ENCODE assay signal across 8 cellular contexts in genomic region chr18:12377556-12378553, GRCh38. TPM values are rescaled to one million over a fixed set of nuclear protein-coding genes. Genes with fewer than 3 reads are reported as not detected.
DNase-seq lines count a peak whose midpoint lies in the region; ATAC-seq, FAIRE-seq and TF ChIP-seq lines count a peak whose summit lies in the region.

No MANE protein-coding gene starts in this region.

- H3K9me3 ChIP-seq in PC-3 (ENCODE audit: low read length) (no peaks in the 10 kb centered on the region), endothelial cell of umbilical vein (replicated peaks; ENCODE audit: control insufficient read depth, insufficient read depth, low read length) (no peaks in the 10 kb centered on the region), pancreas (no peaks in the 10 kb centered on the region)

- peak; percentile 75 for TF ChIP-seq POLR2A in endothelial cell of umbilical vein (IDR thresholded peaks at IDR 0.05; ENCODE audit: low read depth, low read length)

- H3K4me3 ChIP-seq in PC-3 (ENCODE audit: low read length) (peak overlapping the region; percentile 76), endothelial cell of umbilical vein (replicated peaks in 1 of 3; ENCODE audit: insufficient read depth in 1 of 3, low read depth in 1 of 3, low read length in 3 of 3) (peak overlapping the region; percentile 47 to 85 (median 72)), pancreas (peak overlapping the region; percentile 48 to 77 (median 68))

- TF ChIP-seq CTCF in PC-3 (conservative IDR thresholded peaks at IDR 0.05; ENCODE audit: low read depth, low read length) (no peak), endothelial cell of umbilical vein (IDR thresholded peaks at IDR 0.05; ENCODE audit: extremely low read depth in 1 of 2, insufficient read depth in 1 of 2, low read depth in 1 of 2, low read length in 2 of 2) (peak; percentile 22 to 48), pancreas (IDR thresholded peaks at IDR 0.05) (peak in 2 of 4 donors; percentile 9 to 11), GM20000 (IDR thresholded peaks at IDR 0.05; ENCODE audit: extremely low read depth, missing control alignments) (no peak)

- no peaks in the 10 kb centered on the region for H3K9me1 ChIP-seq in endothelial cell of umbilical vein (replicated peaks; ENCODE audit: control insufficient read depth, extremely low read depth, insufficient read depth, low read length)

- H4K20me1 ChIP-seq in PC-3 (ENCODE audit: low read length) (peaks cover 35% of the 10 kb centered on the region), endothelial cell of umbilical vein (replicated peaks; ENCODE audit: control insufficient read depth, extremely low read depth, insufficient read depth, low read length) (no peaks in the 10 kb centered on the region)

- H3K79me2 ChIP-seq in PC-3 (ENCODE audit: low read length), result peaks cover 39% of the 10 kb centered on the region
- H3K79me2 ChIP-seq in endothelial cell of umbilical vein (ENCODE audit: control insufficient read depth, insufficient read depth, low read length), result peaks cover 37% of the 10 kb centered on the region

- H3F3A ChIP-seq in PC-3 (ENCODE audit: low read length, unreplicated experiment), result no peaks in the 10 kb centered on the region

- H3K4me1 ChIP-seq in PC-3 (ENCODE audit: insufficient read depth, low read length), result peaks cover 25% of the 10 kb centered on the region
- H3K4me1 ChIP-seq in endothelial cell of umbilical vein (ENCODE audit: control insufficient read depth, extremely low read depth, insufficient read depth, low read length), result peaks cover 9% of the 10 kb centered on the region
- peaks cover 11 to 22% (median 19%) of the 10 kb centered on the region in 3 donors for H3K4me1 ChIP-seq in pancreas

- peaks cover 3% of the 10 kb centered on the region; the same call in 1 of the 2 replicates for H3K36me3 ChIP-seq in PC-3 (ENCODE audit: low read depth, low read length)
- H3K36me3 ChIP-seq in endothelial cell of umbilical vein (ENCODE audit: control insufficient read depth in 2 of 2, extremely low read depth in 1 of 2, insufficient read depth in 2 of 2, low read length in 2 of 2), result no peaks in the 10 kb centered on the region
- no peaks in the 10 kb centered on the region for H3K36me3 ChIP-seq in pancreas

- H3K4me2 ChIP-seq in PC-3 (ENCODE audit: low read length), result peak overlapping the region; percentile 90
- H3K4me2 ChIP-seq in endothelial cell of umbilical vein (ENCODE audit: insufficient read depth, low read length), result peak overlapping the region; percentile 91

- WGBS in pancreas, 2 donors, result 8 to 9% methylated on average over 32 to 35 of the region's 35 CpGs

- ATAC-seq in GM18511 (IDR thresholded peaks at IDR 0.05; ENCODE audit: unreplicated experiment), result peak; percentile 64
- peak; percentile 49 for ATAC-seq in HG03025 (IDR thresholded peaks at IDR 0.05; ENCODE audit: low FRiP score, unreplicated experiment)
- peak; percentile 73 for ATAC-seq in PC-3
- no peak for ATAC-seq in pancreas

- CTCF ChIA-PET in PC-3 (lab: Charles Lee), result interaction anchor here (0.6 to 1.5 kb wide), 9 partner anchors 16 to 363 kb away, joined by 3 to 8 read pairs (median 4); partner anchors contain the start of gene PRELID3A
- CTCF ChIA-PET in endothelial cell of umbilical vein (lab: Charles Lee), result interaction anchor here (0.7 to 1.8 kb wide), 9 partner anchors 13 to 557 kb away, joined by 3 to 13 read pairs (median 3); partner anchors contain the start of gene TUBB6

- peak overlapping the region; percentile 42 for H3K27ac ChIP-seq in PC-3 (ENCODE audit: low read length)
- peak overlapping the region; percentile 86 for H3K27ac ChIP-seq in endothelial cell of umbilical vein (ENCODE audit: insufficient read depth, low read depth, low read length)
- H3K27ac ChIP-seq in pancreas, result peak overlapping the region; percentile 66 to 85 (median 76)

- H3K27me3 ChIP-seq in PC-3 (ENCODE audit: low read length), result no peaks in the 10 kb centered on the region
- no peaks in the 10 kb centered on the region for H3K27me3 ChIP-seq in endothelial cell of umbilical vein (ENCODE audit: control insufficient read depth in 2 of 2, insufficient read depth in 2 of 2, low read length in 2 of 2)
- no peaks in the 10 kb centered on the region for H3K27me3 ChIP-seq in pancreas

- FAIRE-seq in endothelial cell of umbilical vein (lab: Jason Lieb, UNC) (peak; percentile 96), pancreas (lab: Jason Lieb, UNC) (no peak)

- TSS peak; percentile 93 for BruUV-seq in PC-3 (replicated peaks; lab: Mats Ljungman, UMichigan)
- TSS peak; percentile 90 for BruUV-seq in endothelial cell of umbilical vein (replicated peaks; lab: Mats Ljungman, UMichigan)

- H3K9ac ChIP-seq in PC-3 (ENCODE audit: low read length), result peak overlapping the region; percentile 63
- peak overlapping the region; percentile 88 for H3K9ac ChIP-seq in endothelial cell of umbilical vein (replicated peaks; ENCODE audit: extremely low read depth, insufficient read depth, low read length)

- POLR2A ChIA-PET in PC-3 (lab: Charles Lee; ENCODE audit: unreplicated experiment) (interaction anchor here (0.5 to 1.3 kb wide), 13 partner anchors 29 to 1007 kb away, joined by 3 to 21 read pairs (median 5); partner anchors contain the start of genes PRELID3A and PTPN2), endothelial cell of umbilical vein (lab: Charles Lee) (interaction anchor here (0.6 to 1.5 kb wide), 11 partner anchors 9 to 587 kb away, joined by 3 to 8 read pairs (median 4); partner anchors contain the start of genes PRELID3A, PTPN2, SEH1L and TUBB6)

- intact Hi-C loops in PC-3 (cut with micrococcal nuclease) (loop anchor here (2.0 to 10.0 kb wide), 4 partner anchors 41 to 569 kb away; partner anchors contain the start of genes IMPA2 and SEH1L), endothelial cell of umbilical vein (cut with micrococcal nuclease) (loop anchor here (1.0 to 5.0 kb wide), 5 partner anchors 70 to 569 kb away; partner anchors contain the start of genes CEP76, SPIRE1 and TUBB6), pancreas (cut with DNase I) (no loop called here)

- dilution Hi-C loops in endothelial cell of umbilical vein (cut with MboI; ENCODE audit: extremely low pct_ligation_motif_present, low sequenced_read_pairs), result no loop called here

- peak; percentile 89 for DNase-seq in 8988T
- no peak for DNase-seq in PC-3
- no peak for DNase-seq in endothelial cell of umbilical vein (ENCODE audit: low read depth, low spot score)
- DNase-seq in pancreas, result no peak
- no peak for DNase-seq in activated CD4-positive, CD25-positive, alpha-beta regulatory T cell treated with anti-CD3 and anti-CD28 coated beads, Interleukin-2, amount 50 U/mL, for 72 hours
- no peak for DNase-seq in GM20000 (ENCODE audit: low spot score)

- no peaks in the 10 kb centered on the region for H3K9me2 ChIP-seq in PC-3 (replicated peaks; ENCODE audit: low read length)

- H2AFZ ChIP-seq in PC-3 (ENCODE audit: low read length) (peak overlapping the region; percentile 92), endothelial cell of umbilical vein (ENCODE audit: low read depth, low read length) (peak overlapping the region; percentile 97)

TF ChIP-seq in endothelial cell of umbilical vein, 7 proteins besides CTCF, POLR2A, EP300 and RAD21:
- TF ChIP-seq JUN (IDR thresholded peaks at IDR 0.05; ENCODE audit: borderline replicate concordance, insufficient read depth, insufficient read length, low read depth) (no peak), POLR2AphosphoS5 (IDR thresholded peaks at IDR 0.05; ENCODE audit: insufficient read depth, low read depth, low read length) (peak; percentile 62), MYC (IDR thresholded peaks at IDR 0.05; ENCODE audit: low read depth, low read length) (no peak), GATA2 (IDR thresholded peaks at IDR 0.05; ENCODE audit: insufficient read depth, insufficient read length, low read depth, low read length) (no peak), FOS (IDR thresholded peaks at IDR 0.05; ENCODE audit: borderline replicate concordance, insufficient read depth, low read length) (peak; percentile 38), EZH2 (IDR thresholded peaks at IDR 0.05; ENCODE audit: borderline replicate concordance, low read depth, low read length, severe bottlenecking) (no peak)
- TF ChIP-seq, protein P1, sequence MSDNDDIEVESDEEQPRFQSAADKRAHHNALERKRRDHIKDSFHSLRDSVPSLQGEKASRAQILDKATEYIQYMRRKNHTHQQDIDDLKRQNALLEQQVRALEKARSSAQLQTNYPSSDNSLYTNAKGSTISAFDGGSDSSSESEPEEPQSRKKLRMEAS (IDR thresholded peaks at IDR 0.05; ENCODE audit: insufficient read depth, insufficient read length), result no peak

RNA-seq across cellular contexts. Expression of gene AFG3L2, which starts 0.8 kb away (rescaled TPM):
- total RNA-seq in PC-3 (2014; rRNA removed), result 79.3 and 95.7 TPM in 2 replicates
- 40.6 and 42.4 TPM in 2 replicates for total RNA-seq in endothelial cell of umbilical vein
- polyA plus RNA-seq in endothelial cell of umbilical vein, result 15.5 and 19.3 TPM in 2 replicates
- polyA plus RNA-seq in endothelial cell of umbilical vein (2011; cell fraction: cytosol; rRNA removed), result 25.8 and 29.6 TPM in 2 replicates
- polyA plus RNA-seq in endothelial cell of umbilical vein (2011; cell fraction: nucleus; rRNA removed), result 25.6 and 35.2 TPM in 2 replicates
- 31.8 and 43.8 TPM in 2 replicates for polyA plus RNA-seq in endothelial cell of umbilical vein (2012)
- polyA minus RNA-seq in endothelial cell of umbilical vein, result 19.1 and 25.4 TPM in 2 replicates
- polyA minus RNA-seq in endothelial cell of umbilical vein (2011; cell fraction: cytosol; rRNA and poly(A)+ RNA removed), result 44.7 TPM
- 20.2 and 25.4 TPM in 2 replicates for polyA minus RNA-seq in endothelial cell of umbilical vein (2011; cell fraction: nucleus; rRNA and poly(A)+ RNA removed)
- total RNA-seq in pancreas, result 10 to 100 TPM; 22.0 to 31.1 (median 23.4) TPM
- polyA plus RNA-seq in pancreas, result 10 to 100 TPM; 13.6 to 25.8 TPM

RNA-seq across cellular contexts. Expression of gene PRELID3A, which starts 29.9 kb away (rescaled TPM):
- total RNA-seq in PC-3 (2014; rRNA removed) (9.7 and 16.5 TPM in 2 replicates), endothelial cell of umbilical vein (8.6 and 10.7 TPM in 2 replicates), pancreas (1 to 10 TPM in 2 of 6 donors, under 1 TPM in 4; 0.32 to 1.7 (median 0.78) TPM)
- polyA plus RNA-seq in endothelial cell of umbilical vein (4.3 and 5.1 TPM in 2 replicates), pancreas (1 to 10 TPM in 1 of 2 donors, under 1 TPM in 1; 0.87 to 1.1 TPM)
- polyA plus RNA-seq in endothelial cell of umbilical vein (2011; cell fraction: cytosol; rRNA removed), result 6.7 and 7.2 TPM in 2 replicates
- polyA plus RNA-seq in endothelial cell of umbilical vein (2011; cell fraction: nucleus; rRNA removed), result 26.0 and 32.8 TPM in 2 replicates
- 4.1 and 6.9 TPM in 2 replicates for polyA plus RNA-seq in endothelial cell of umbilical vein (2012)
- polyA minus RNA-seq in endothelial cell of umbilical vein, result 1.0 and 3.9 TPM in 2 replicates
- polyA minus RNA-seq in endothelial cell of umbilical vein (2011; cell fraction: cytosol; rRNA and poly(A)+ RNA removed), result 1.9 TPM
- polyA minus RNA-seq in endothelial cell of umbilical vein (2011; cell fraction: nucleus; rRNA and poly(A)+ RNA removed), result 4.2 and 5.0 TPM in 2 replicates

Comparison
In these comparisons a context has a peak if more than half of its experiments do, and no peak if none do; other contexts are left out.
1. ATAC-seq: peak in GM18511 (single experiment), HG03025 (single experiment) and PC-3 (single experiment); none in pancreas (0 of 4).
2. CTCF ChIP-seq: peak in endothelial cell of umbilical vein (2 of 2); none in PC-3 (single experiment) and GM20000 (single experiment).
3. intact Hi-C loops: an anchor here in PC-3 (2.0 to 10.0 kb wide) and endothelial cell of umbilical vein (1.0 to 5.0 kb wide); none called in pancreas.
4. Peak in every context shown above with its lines, with median percentiles within 50 percentile points of each other: H3K27ac ChIP-seq and H3K4me3 ChIP-seq.